ENCODE assay signal across 11 cellular contexts in the genomic region with DNA sequence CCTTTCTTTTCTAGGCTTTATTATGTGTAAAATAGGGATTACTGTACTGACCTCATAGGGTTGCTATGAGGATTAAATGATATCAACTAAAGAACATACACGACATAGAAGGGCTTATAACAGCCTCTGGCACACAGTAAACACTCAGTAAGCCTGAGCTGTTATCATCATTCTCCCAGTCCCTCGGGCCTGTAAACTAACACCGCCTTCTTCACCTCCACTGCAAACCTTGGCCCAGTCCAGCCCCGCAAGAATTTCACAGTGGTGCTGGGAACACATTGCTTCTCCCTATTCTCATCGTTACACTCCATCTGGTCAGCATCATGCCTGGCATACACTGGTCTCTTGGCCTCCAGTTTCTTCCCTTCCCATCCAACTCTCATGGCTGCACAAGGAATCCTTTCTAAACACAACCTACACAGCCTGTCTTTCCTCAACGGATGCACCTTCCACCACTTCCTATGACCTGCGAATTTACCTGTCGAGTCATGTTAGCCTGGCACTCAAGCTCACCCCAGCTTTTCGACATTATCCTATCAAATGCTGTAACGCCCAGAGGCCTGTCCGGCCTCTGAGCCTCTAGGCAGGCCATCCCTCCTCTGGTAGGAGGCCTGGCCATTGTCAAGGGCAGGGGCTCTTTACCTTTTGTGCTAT.
DNase-seq lines count a peak whose midpoint lies in the region; ATAC-seq, FAIRE-seq and TF ChIP-seq lines count a peak whose summit lies in the region.
"Had no signal": no experiment of that assay in that cellular context is flagged by ENCODE, and none has a peak within 500 bp of the region (broad histone marks: within the 10 kb centered on the region; RNA-seq: fewer than 3 reads in every experiment).

No MANE protein-coding gene starts in this region.

- H3K9me3 Mint-ChIP-seq in activated T-cell treated with anti-CD3 and anti-CD28 coated beads, Interleukin-2, amount 50 U/mL, for 24 hours: no peaks in the 10 kb centered on the region
- H3K9me3 Mint-ChIP-seq in activated T-helper 2 cell treated with anti-CD3 and anti-CD28 coated beads, Interferon-gamma antibody, Interleukin-2, Interleukin-4, amounts not matched to agents 10 μg/mL and 5 μg/mL and 100 μg/mL, durations not matched to agents 14 hours and 24 hours and 36 hours: no peaks in the 10 kb centered on the region

- TF ChIP-seq POLR2A in stomach (IDR thresholded peaks at IDR 0.05): no peak

- peak; percentile 78 for ATAC-seq in left ventricle myocardium superior
- ATAC-seq in GM21367 (IDR thresholded peaks at IDR 0.05; ENCODE audit: unreplicated experiment): no peak
- ATAC-seq: Panc1 had no signal

- WGBS in stomach, 5 donors: 51 to 64% (median 60%) methylated on average over 11 of the region's 11 CpGs

- peak overlapping the region in 4 of 5 donors; percentile 55 to 81 (median 58) for H3K27ac ChIP-seq in stomach
- peak overlapping the region in 1 of 2 donors; percentile 19 for H3K27ac ChIP-seq in coronary artery
- H3K27ac ChIP-seq: BLaER1 had no signal

- peaks cover 0 to 68% (median 49%) of the 10 kb centered on the region in 4 donors for H3K4me1 ChIP-seq in stomach

- no peaks in the 10 kb centered on the region for H3K36me3 ChIP-seq in stomach

- no peaks in the 10 kb centered on the region for H3K9me3 ChIP-seq in stomach
- H3K9me3 ChIP-seq: BLaER1 had no signal

- TF ChIP-seq EP300 in stomach (IDR thresholded peaks at IDR 0.05): peak; percentile 35

- peak overlapping the region; percentile 87 for H3K27ac Mint-ChIP-seq in activated T-cell treated with anti-CD3 and anti-CD28 coated beads, Interleukin-2, amount 50 U/mL, for 24 hours
- peak overlapping the region; percentile 53 for H3K27ac Mint-ChIP-seq in activated T-helper 2 cell treated with anti-CD3 and anti-CD28 coated beads, Interferon-gamma antibody, Interleukin-2, Interleukin-4, amounts not matched to agents 10 μg/mL and 5 μg/mL and 100 μg/mL, durations not matched to agents 14 hours and 24 hours and 36 hours

- H3K27me3 Mint-ChIP-seq in activated T-cell treated with anti-CD3 and anti-CD28 coated beads, Interleukin-2, amount 50 U/mL, for 24 hours: no peaks in the 10 kb centered on the region
- H3K27me3 Mint-ChIP-seq in activated T-helper 2 cell treated with anti-CD3 and anti-CD28 coated beads, Interferon-gamma antibody, Interleukin-2, Interleukin-4, amounts not matched to agents 10 μg/mL and 5 μg/mL and 100 μg/mL, durations not matched to agents 14 hours and 24 hours and 36 hours (ENCODE audit: low read depth): no peaks in the 10 kb centered on the region

- TF ChIP-seq CTCF in stomach (IDR thresholded peaks at IDR 0.05) (no peak), D721Med (IDR thresholded peaks at IDR 0.05; ENCODE audit: insufficient read depth, missing control alignments) (no peak), coronary artery (IDR thresholded peaks at IDR 0.05) (no peak)

- H3K4me3 Mint-ChIP-seq in activated T-cell treated with anti-CD3 and anti-CD28 coated beads, Interleukin-2, amount 50 U/mL, for 24 hours: peak overlapping the region; percentile 55
- H3K4me3 Mint-ChIP-seq in activated T-helper 2 cell treated with anti-CD3 and anti-CD28 coated beads, Interferon-gamma antibody, Interleukin-2, Interleukin-4, amounts not matched to agents 10 μg/mL and 5 μg/mL and 100 μg/mL, durations not matched to agents 14 hours and 24 hours and 36 hours (ENCODE audit: low read depth): no peak overlapping the region

- intact Hi-C loops in activated T-helper 2 cell treated with anti-CD3 and anti-CD28 coated beads, Interferon-gamma antibody, Interleukin-2, Interleukin-4, amounts not matched to agents 10 μg/mL and 5 μg/mL and 100 μg/mL, durations not matched to agents 14 hours and 24 hours and 36 hours (cut with micrococcal nuclease): no loop called here
- intact Hi-C loops in left ventricle myocardium superior (cut with micrococcal nuclease) (no loop called here), stomach (cut with DNase I; ENCODE audit: low total_unique reads) (no loop called here)

- no peaks in the 10 kb centered on the region for H3K27me3 ChIP-seq in stomach
- H3K27me3 ChIP-seq: BLaER1 had no signal

- no peak overlapping the region for H3K4me3 ChIP-seq in stomach
- H3K4me3 ChIP-seq in coronary artery: no peak overlapping the region
- H3K4me3 ChIP-seq: BLaER1 had no signal

- no peak for FAIRE-seq in D721Med (lab: Jason Lieb, UNC)
- FAIRE-seq: GM18507 had no signal

- DNase-seq in activated T-cell treated with anti-CD3 and anti-CD28 coated beads, Interleukin-2, amount 50 U/mL, for 24 hours: no peak
- DNase-seq in activated T-cell treated with anti-CD3 and anti-CD28 coated beads, Interleukin-2, amount 50 U/mL, for 48 hours: no peak
- no peak for DNase-seq in activated T-helper 2 cell treated with anti-CD3 and anti-CD28 coated beads, Interferon-gamma antibody, Interleukin-2, Interleukin-4, amounts not matched to agents 10 μg/mL and 5 μg/mL and 100 μg/mL, durations not matched to agents 14 hours and 24 hours and 36 hours (ENCODE audit: low spot score)
- no peak for DNase-seq in left ventricle myocardium superior
- DNase-seq in stomach: no peak
- DNase-seq in D721Med (ENCODE audit: insufficient read length, low spot score): no peak
- no peak for DNase-seq in coronary artery (ENCODE audit: low spot score)

- peaks cover 94% of the 10 kb centered on the region for H3K4me1 Mint-ChIP-seq in activated T-cell treated with anti-CD3 and anti-CD28 coated beads, Interleukin-2, amount 50 U/mL, for 24 hours (ENCODE audit: low read depth)
- H3K4me1 Mint-ChIP-seq in activated T-helper 2 cell treated with anti-CD3 and anti-CD28 coated beads, Interferon-gamma antibody, Interleukin-2, Interleukin-4, amounts not matched to agents 10 μg/mL and 5 μg/mL and 100 μg/mL, durations not matched to agents 14 hours and 24 hours and 36 hours (ENCODE audit: low read depth): peaks cover 80% of the 10 kb centered on the region

- H3K36me3 Mint-ChIP-seq in activated T-cell treated with anti-CD3 and anti-CD28 coated beads, Interleukin-2, amount 50 U/mL, for 24 hours (ENCODE audit: low read depth): peaks cover 92% of the 10 kb centered on the region
- H3K36me3 Mint-ChIP-seq in activated T-helper 2 cell treated with anti-CD3 and anti-CD28 coated beads, Interferon-gamma antibody, Interleukin-2, Interleukin-4, amounts not matched to agents 10 μg/mL and 5 μg/mL and 100 μg/mL, durations not matched to agents 14 hours and 24 hours and 36 hours (ENCODE audit: low read depth): peaks cover 78% of the 10 kb centered on the region
